8 cellular contexts compared by ENCODE assay signal in the genomic region with DNA sequence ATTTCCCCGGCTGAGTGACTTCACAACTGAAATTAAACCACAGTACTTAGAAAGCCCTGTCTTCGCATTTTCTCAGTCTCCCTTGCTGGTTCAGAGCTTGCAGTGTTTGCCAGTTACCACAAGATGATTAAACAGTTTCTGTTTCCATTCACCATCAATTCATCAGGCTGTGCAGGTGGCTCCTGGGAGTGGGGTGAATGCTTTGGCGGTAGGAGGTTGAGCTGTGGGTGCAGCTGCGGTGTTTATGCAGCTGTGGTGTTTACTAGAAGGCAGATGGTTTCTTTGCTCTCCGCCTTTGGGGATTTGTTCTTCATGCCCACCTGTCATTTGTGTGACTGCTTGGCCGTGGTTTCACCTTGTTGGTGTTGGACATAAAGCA. TPM values are rescaled to one million over a fixed set of nuclear protein-coding genes. Genes with fewer than 3 reads are reported as not detected.
A peak's percentile ranks its signal among the peaks of the same experiment; 100 is the strongest.
DNase-seq lines count a peak whose midpoint lies in the region; ATAC-seq and TF ChIP-seq lines count a peak whose summit lies in the region.

No MANE protein-coding gene starts in this region.

- H3K27ac Mint-ChIP-seq in naive thymus-derived CD8-positive, alpha-beta T cell: peak overlapping the region in 4 of 10 donors; percentile 11 to 62 (median 34)

- H3K36me3 Mint-ChIP-seq in naive thymus-derived CD8-positive, alpha-beta T cell: no peaks in the 10 kb centered on the region

- POLR2A ChIA-PET in naive thymus-derived CD8-positive, alpha-beta T cell (lab: Charles Lee): no interaction called here

- peaks cover 11 to 18% (median 14%) of the 10 kb centered on the region in 4 donors for H3K4me1 Mint-ChIP-seq in naive thymus-derived CD8-positive, alpha-beta T cell

- ATAC-seq in GM18505 (IDR thresholded peaks at IDR 0.05; ENCODE audit: unreplicated experiment): peak; percentile 96
- peak; percentile 93 for ATAC-seq in HG02610 (IDR thresholded peaks at IDR 0.05; ENCODE audit: unreplicated experiment)
- peak; percentile 69 to 85 for ATAC-seq in naive thymus-derived CD8-positive, alpha-beta T cell

- H3K27me3 Mint-ChIP-seq in naive thymus-derived CD8-positive, alpha-beta T cell: peaks cover 14 to 35% (median 28%) of the 10 kb centered on the region in 5 donors

- peak; percentile 45 for DNase-seq in NCI-H1436 (lab: John Stamatoyannopoulos, UW)
- peak; percentile 21 to 24 for DNase-seq in activated CD4-positive, alpha-beta T cell treated with anti-CD3 and anti-CD28 coated beads, Interleukin-2, amount 50 U/mL, for 4 hours
- DNase-seq in naive thymus-derived CD8-positive, alpha-beta T cell: peak in 2 of 10 donors; percentile 8 to 27
- no peak for DNase-seq in putamen (ENCODE audit: low spot score)
- no peak for DNase-seq in HUDEP-2 (lab: John Stamatoyannopoulos, UW; ENCODE audit: unreplicated experiment in 76 of 76)
- no peak for DNase-seq in HK-2 (ENCODE audit: unreplicated experiment)

- H3K9me3 Mint-ChIP-seq in naive thymus-derived CD8-positive, alpha-beta T cell: no peaks in the 10 kb centered on the region

- no peak for TF ChIP-seq POLR2A in GM18505 (IDR thresholded peaks at IDR 0.05; ENCODE audit: borderline replicate concordance, extremely low read depth, insufficient read depth, insufficient read length)

- H3K4me3 Mint-ChIP-seq in naive thymus-derived CD8-positive, alpha-beta T cell: peak overlapping the region in 7 of 10 donors; percentile 4 to 42 (median 20)

RNA-seq across cellular contexts. Expression of a gene that starts 16.1 kb away (rescaled TPM):
- not detected for total RNA-seq in naive thymus-derived CD8-positive, alpha-beta T cell
- polyA plus RNA-seq in naive thymus-derived CD8-positive, alpha-beta T cell: not detected

Comparison
In these comparisons a context has a peak if more than half of its experiments do, and no peak if none do; other contexts are left out.
1. DNase-seq: peak in NCI-H1436 (single experiment) and activated CD4-positive, alpha-beta T cell treated with anti-CD3 and anti-CD28 coated beads, Interleukin-2, amount 50 U/mL, for 4 hours (2 of 2); none in putamen (single experiment), HUDEP-2 (0 of 76) and HK-2 (single experiment).
2. Peak in every context shown above with its lines, with median percentiles within 50 percentile points of each other: ATAC-seq.